In genomic region chr13:75635621-75636338, GRCh38 we compare ENCODE assay signal across 1 cellular context.
TF ChIP-seq lines count a peak whose summit lies in the region.

Gene LMO7 (plus strand): TSS chr13:75636330. CDS start chr13:75636658, 328 bp downstream.

TF ChIP-seq in HepG2, 621 proteins besides CTCF, POLR2A, EP300 and RAD21 (continued from another document and continues in another):
- TF ChIP-seq POGK (CRISPR knock-in tag; conservative IDR thresholded peaks at IDR 0.05): 0 out of 2 replicates have a peak, but pooled peaks have one; percentile 46
- TF ChIP-seq BRF2 (CRISPR knock-in tag; IDR thresholded peaks at IDR 0.05): 0 out of 2 replicates have a peak, but pooled peaks have one; percentile 41
- peak; percentile 69; the same call in 1 of the 2 replicates for TF ChIP-seq ARNTL (CRISPR knock-in tag; IDR thresholded peaks at IDR 0.05)
- TF ChIP-seq TMF1 (CRISPR knock-in tag; IDR thresholded peaks at IDR 0.05; ENCODE audit: low read depth): peak; percentile 24; the same call in 1 of the 2 replicates
- TF ChIP-seq ARNT2 (CRISPR knock-in tag; IDR thresholded peaks at IDR 0.05; ENCODE audit: low read depth): peak; percentile 80; the same call in 1 of the 2 replicates
- TF ChIP-seq ZBTB44 (CRISPR knock-in tag; IDR thresholded peaks at IDR 0.05): no peak
- peak; percentile 42; the same call in 1 of the 2 replicates for TF ChIP-seq ZNF740 (CRISPR knock-in tag; IDR thresholded peaks at IDR 0.05)
- no peak for TF ChIP-seq ZNF747 (CRISPR knock-in tag; IDR thresholded peaks at IDR 0.05; ENCODE audit: borderline replicate concordance)
- TF ChIP-seq KLF11 (CRISPR knock-in tag; IDR thresholded peaks at IDR 0.05): no peak
- TF ChIP-seq CEBPG (CRISPR knock-in tag; IDR thresholded peaks at IDR 0.05): no peak
- TF ChIP-seq ZNF460 (CRISPR knock-in tag; IDR thresholded peaks at IDR 0.05; ENCODE audit: borderline replicate concordance): no peak
- TF ChIP-seq ZNF253 (CRISPR knock-in tag; IDR thresholded peaks at IDR 0.05; ENCODE audit: borderline replicate concordance): peak; percentile 77; the same call in 1 of the 2 replicates
- no peak for TF ChIP-seq TCF12 (IDR thresholded peaks at IDR 0.05)
- TF ChIP-seq TCF12 (CRISPR knock-in tag; IDR thresholded peaks at IDR 0.05): no peak
- peak; percentile 80; the same call in 1 of the 2 replicates for TF ChIP-seq ZNF225 (CRISPR knock-in tag; IDR thresholded peaks at IDR 0.05)
- TF ChIP-seq MAX (IDR thresholded peaks at IDR 0.05): peak; percentile 87
- TF ChIP-seq ZNF407 (CRISPR knock-in tag; IDR thresholded peaks at IDR 0.05; ENCODE audit: not compliant biosample characterization): peak; percentile 49
- peak; percentile 86; the same call in 1 of the 2 replicates for TF ChIP-seq ZNF709 (CRISPR knock-in tag; IDR thresholded peaks at IDR 0.05)
- TF ChIP-seq ZNF687 (CRISPR knock-in tag; IDR thresholded peaks at IDR 0.05): peak; percentile 81
- TF ChIP-seq MYC (CRISPR knock-in tag; IDR thresholded peaks at IDR 0.05; ENCODE audit: borderline replicate concordance): peak; percentile 74
- TF ChIP-seq REXO4 (CRISPR knock-in tag; IDR thresholded peaks at IDR 0.05; ENCODE audit: borderline replicate concordance): peak; percentile 87; the same call in 1 of the 2 replicates
- 0 out of 2 replicates have a peak, but pooled peaks have one; percentile 15 for TF ChIP-seq PRDM15 (CRISPR knock-in tag; IDR thresholded peaks at IDR 0.05)
- peak; percentile 75; the same call in 1 of the 2 replicates for TF ChIP-seq DZIP1 (CRISPR knock-in tag; IDR thresholded peaks at IDR 0.05)
- TF ChIP-seq ZSCAN29 (CRISPR knock-in tag; conservative IDR thresholded peaks at IDR 0.05): no peak
- TF ChIP-seq ZNF724P (CRISPR knock-in tag; IDR thresholded peaks at IDR 0.05; ENCODE audit: borderline replicate concordance): peak; percentile 85; the same call in 1 of the 2 replicates
- peak in 1 of 2 experiments; percentile 46; a peak in 1 of 4 replicates for TF ChIP-seq NR2F1 (CRISPR knock-in tag; IDR thresholded peaks at IDR 0.05)
